1 cellular context compared by ENCODE assay signal in the genomic region with DNA sequence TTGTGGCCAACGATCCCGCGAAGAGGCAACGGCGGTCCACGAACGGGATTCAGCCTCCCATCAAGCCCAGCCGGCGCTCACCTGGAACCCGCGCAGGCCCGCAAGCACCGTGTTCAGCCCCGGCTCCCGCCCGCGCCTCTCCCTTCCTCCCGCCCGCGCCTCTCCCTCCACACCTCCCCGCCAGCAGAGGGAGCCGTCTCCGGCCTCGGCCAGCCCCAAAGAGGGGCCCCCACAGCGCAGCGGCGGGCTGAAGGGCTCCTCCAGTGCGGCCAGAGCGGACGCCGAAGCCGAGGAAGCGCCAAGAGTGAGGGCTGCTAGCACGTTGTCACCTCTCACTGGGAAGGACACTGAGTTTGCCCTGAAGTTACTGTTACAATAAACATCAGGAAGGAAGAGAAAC.
TF ChIP-seq lines count a peak whose summit lies in the region.

No MANE protein-coding gene starts in this region.

TF ChIP-seq in H1, 55 proteins besides CTCF, POLR2A, EP300 and RAD21 (continued from another document):
- TF ChIP-seq, protein P1, sequence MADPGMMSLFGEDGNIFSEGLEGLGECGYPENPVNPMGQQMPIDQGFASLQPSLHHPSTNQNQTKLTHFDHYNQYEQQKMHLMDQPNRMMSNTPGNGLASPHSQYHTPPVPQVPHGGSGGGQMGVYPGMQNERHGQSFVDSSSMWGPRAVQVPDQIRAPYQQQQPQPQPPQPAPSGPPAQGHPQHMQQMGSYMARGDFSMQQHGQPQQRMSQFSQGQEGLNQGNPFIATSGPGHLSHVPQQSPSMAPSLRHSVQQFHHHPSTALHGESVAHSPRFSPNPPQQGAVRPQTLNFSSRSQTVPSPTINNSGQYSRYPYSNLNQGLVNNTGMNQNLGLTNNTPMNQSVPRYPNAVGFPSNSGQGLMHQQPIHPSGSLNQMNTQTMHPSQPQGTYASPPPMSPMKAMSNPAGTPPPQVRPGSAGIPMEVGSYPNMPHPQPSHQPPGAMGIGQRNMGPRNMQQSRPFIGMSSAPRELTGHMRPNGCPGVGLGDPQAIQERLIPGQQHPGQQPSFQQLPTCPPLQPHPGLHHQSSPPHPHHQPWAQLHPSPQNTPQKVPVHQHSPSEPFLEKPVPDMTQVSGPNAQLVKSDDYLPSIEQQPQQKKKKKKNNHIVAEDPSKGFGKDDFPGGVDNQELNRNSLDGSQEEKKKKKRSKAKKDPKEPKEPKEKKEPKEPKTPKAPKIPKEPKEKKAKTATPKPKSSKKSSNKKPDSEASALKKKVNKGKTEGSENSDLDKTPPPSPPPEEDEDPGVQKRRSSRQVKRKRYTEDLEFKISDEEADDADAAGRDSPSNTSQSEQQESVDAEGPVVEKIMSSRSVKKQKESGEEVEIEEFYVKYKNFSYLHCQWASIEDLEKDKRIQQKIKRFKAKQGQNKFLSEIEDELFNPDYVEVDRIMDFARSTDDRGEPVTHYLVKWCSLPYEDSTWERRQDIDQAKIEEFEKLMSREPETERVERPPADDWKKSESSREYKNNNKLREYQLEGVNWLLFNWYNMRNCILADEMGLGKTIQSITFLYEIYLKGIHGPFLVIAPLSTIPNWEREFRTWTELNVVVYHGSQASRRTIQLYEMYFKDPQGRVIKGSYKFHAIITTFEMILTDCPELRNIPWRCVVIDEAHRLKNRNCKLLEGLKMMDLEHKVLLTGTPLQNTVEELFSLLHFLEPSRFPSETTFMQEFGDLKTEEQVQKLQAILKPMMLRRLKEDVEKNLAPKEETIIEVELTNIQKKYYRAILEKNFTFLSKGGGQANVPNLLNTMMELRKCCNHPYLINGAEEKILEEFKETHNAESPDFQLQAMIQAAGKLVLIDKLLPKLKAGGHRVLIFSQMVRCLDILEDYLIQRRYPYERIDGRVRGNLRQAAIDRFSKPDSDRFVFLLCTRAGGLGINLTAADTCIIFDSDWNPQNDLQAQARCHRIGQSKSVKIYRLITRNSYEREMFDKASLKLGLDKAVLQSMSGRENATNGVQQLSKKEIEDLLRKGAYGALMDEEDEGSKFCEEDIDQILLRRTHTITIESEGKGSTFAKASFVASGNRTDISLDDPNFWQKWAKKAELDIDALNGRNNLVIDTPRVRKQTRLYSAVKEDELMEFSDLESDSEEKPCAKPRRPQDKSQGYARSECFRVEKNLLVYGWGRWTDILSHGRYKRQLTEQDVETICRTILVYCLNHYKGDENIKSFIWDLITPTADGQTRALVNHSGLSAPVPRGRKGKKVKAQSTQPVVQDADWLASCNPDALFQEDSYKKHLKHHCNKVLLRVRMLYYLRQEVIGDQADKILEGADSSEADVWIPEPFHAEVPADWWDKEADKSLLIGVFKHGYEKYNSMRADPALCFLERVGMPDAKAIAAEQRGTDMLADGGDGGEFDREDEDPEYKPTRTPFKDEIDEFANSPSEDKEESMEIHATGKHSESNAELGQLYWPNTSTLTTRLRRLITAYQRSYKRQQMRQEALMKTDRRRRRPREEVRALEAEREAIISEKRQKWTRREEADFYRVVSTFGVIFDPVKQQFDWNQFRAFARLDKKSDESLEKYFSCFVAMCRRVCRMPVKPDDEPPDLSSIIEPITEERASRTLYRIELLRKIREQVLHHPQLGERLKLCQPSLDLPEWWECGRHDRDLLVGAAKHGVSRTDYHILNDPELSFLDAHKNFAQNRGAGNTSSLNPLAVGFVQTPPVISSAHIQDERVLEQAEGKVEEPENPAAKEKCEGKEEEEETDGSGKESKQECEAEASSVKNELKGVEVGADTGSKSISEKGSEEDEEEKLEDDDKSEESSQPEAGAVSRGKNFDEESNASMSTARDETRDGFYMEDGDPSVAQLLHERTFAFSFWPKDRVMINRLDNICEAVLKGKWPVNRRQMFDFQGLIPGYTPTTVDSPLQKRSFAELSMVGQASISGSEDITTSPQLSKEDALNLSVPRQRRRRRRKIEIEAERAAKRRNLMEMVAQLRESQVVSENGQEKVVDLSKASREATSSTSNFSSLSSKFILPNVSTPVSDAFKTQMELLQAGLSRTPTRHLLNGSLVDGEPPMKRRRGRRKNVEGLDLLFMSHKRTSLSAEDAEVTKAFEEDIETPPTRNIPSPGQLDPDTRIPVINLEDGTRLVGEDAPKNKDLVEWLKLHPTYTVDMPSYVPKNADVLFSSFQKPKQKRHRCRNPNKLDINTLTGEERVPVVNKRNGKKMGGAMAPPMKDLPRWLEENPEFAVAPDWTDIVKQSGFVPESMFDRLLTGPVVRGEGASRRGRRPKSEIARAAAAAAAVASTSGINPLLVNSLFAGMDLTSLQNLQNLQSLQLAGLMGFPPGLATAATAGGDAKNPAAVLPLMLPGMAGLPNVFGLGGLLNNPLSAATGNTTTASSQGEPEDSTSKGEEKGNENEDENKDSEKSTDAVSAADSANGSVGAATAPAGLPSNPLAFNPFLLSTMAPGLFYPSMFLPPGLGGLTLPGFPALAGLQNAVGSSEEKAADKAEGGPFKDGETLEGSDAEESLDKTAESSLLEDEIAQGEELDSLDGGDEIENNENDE (IDR thresholded peaks at IDR 0.05; ENCODE audit: insufficient replicate concordance, low read length) = no peak
- peak; percentile 4 for TF ChIP-seq EZH2 (IDR thresholded peaks at IDR 0.05; ENCODE audit: low read depth, low read length, severe bottlenecking)
- 0 out of 2 replicates have a peak, but pooled peaks have one; percentile 29 for TF ChIP-seq PHF8 (conservative IDR thresholded peaks at IDR 0.05; ENCODE audit: low read depth, low read length)
- TF ChIP-seq CTBP2 (IDR thresholded peaks at IDR 0.05; ENCODE audit: borderline replicate concordance, insufficient read depth, insufficient read length, low read length) = no peak
- TF ChIP-seq, protein P2, sequence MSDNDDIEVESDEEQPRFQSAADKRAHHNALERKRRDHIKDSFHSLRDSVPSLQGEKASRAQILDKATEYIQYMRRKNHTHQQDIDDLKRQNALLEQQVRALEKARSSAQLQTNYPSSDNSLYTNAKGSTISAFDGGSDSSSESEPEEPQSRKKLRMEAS (IDR thresholded peaks at IDR 0.05) = peak; percentile 86
- no peak for TF ChIP-seq KDM5A (IDR thresholded peaks at IDR 0.05; ENCODE audit: low read length)
- TF ChIP-seq SIX5 (IDR thresholded peaks at IDR 0.05; ENCODE audit: low read depth, low read length) = no peak
- peak; percentile 38 for TF ChIP-seq ASH2L (IDR thresholded peaks at IDR 0.05; ENCODE audit: low read length)
- peak; percentile 40 for TF ChIP-seq EGR1 (IDR thresholded peaks at IDR 0.05; ENCODE audit: borderline replicate concordance, low read depth, low read length)
- TF ChIP-seq MAFK (IDR thresholded peaks at IDR 0.05; ENCODE audit: low read depth, low read length) = no peak
- TF ChIP-seq ZNF274 (IDR thresholded peaks at IDR 0.05; ENCODE audit: borderline replicate concordance, extremely low read depth, low read length) = no peak
- TF ChIP-seq SP1 (IDR thresholded peaks at IDR 0.05; ENCODE audit: low read depth, low read length) = no peak
- TF ChIP-seq YY1 (IDR thresholded peaks at IDR 0.05; ENCODE audit: low read depth, low read length) = 0 out of 2 replicates have a peak, but pooled peaks have one; percentile 26
- TF ChIP-seq, protein P3, sequence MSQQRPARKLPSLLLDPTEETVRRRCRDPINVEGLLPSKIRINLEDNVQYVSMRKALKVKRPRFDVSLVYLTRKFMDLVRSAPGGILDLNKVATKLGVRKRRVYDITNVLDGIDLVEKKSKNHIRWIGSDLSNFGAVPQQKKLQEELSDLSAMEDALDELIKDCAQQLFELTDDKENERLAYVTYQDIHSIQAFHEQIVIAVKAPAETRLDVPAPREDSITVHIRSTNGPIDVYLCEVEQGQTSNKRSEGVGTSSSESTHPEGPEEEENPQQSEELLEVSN (IDR thresholded peaks at IDR 0.05) = peak; percentile 85
- TF ChIP-seq SP2 (IDR thresholded peaks at IDR 0.05; ENCODE audit: low read length) = no peak
- TF ChIP-seq CHD1 (IDR thresholded peaks at IDR 0.05; ENCODE audit: low read depth, low read length) = no peak
- TF ChIP-seq POLR2AphosphoS5 (IDR thresholded peaks at IDR 0.05; ENCODE audit: low read depth, low read length) = no peak
- no peak for TF ChIP-seq TCF12 (IDR thresholded peaks at IDR 0.05; ENCODE audit: low read depth, low read length)
- TF ChIP-seq KDM4A (IDR thresholded peaks at IDR 0.05; ENCODE audit: low read depth, low read length, severe bottlenecking) = peak; percentile 23
- no peak for TF ChIP-seq KDM1A (IDR thresholded peaks at IDR 0.05; ENCODE audit: borderline replicate concordance, low read length)
- TF ChIP-seq TEAD4 (IDR thresholded peaks at IDR 0.05; ENCODE audit: low read depth, low read length) = no peak
- no peak for TF ChIP-seq SIRT6 (IDR thresholded peaks at IDR 0.05; ENCODE audit: low read length)
- TF ChIP-seq RBBP5 (IDR thresholded peaks at IDR 0.05; ENCODE audit: borderline replicate concordance, low read depth, low read length) = no peak
- TF ChIP-seq SIN3A (conservative IDR thresholded peaks at IDR 0.05 in 1 of 2, IDR thresholded peaks at IDR 0.05 in 1 of 2; ENCODE audit: low read depth in 1 of 2, low read length in 2 of 2) = no peak
- no peak for TF ChIP-seq CBX8 (IDR thresholded peaks at IDR 0.05; ENCODE audit: borderline replicate concordance, low read depth, low read length)
- TF ChIP-seq HDAC2 (IDR thresholded peaks at IDR 0.05; ENCODE audit: borderline replicate concordance in 1 of 2, low read depth in 2 of 2, low read length in 2 of 2) = 0 out of 4 replicates have a peak, but pooled peaks of 1 of the 2 experiments have one; percentile 41
- TF ChIP-seq, protein P4, sequence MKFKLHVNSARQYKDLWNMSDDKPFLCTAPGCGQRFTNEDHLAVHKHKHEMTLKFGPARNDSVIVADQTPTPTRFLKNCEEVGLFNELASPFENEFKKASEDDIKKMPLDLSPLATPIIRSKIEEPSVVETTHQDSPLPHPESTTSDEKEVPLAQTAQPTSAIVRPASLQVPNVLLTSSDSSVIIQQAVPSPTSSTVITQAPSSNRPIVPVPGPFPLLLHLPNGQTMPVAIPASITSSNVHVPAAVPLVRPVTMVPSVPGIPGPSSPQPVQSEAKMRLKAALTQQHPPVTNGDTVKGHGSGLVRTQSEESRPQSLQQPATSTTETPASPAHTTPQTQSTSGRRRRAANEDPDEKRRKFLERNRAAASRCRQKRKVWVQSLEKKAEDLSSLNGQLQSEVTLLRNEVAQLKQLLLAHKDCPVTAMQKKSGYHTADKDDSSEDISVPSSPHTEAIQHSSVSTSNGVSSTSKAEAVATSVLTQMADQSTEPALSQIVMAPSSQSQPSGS (IDR thresholded peaks at IDR 0.05; ENCODE audit: low read length) = no peak
- TF ChIP-seq, protein P5, sequence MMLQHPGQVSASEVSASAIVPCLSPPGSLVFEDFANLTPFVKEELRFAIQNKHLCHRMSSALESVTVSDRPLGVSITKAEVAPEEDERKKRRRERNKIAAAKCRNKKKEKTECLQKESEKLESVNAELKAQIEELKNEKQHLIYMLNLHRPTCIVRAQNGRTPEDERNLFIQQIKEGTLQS (IDR thresholded peaks at IDR 0.05; ENCODE audit: insufficient read depth, low read depth, low read length) = no peak
- TF ChIP-seq TAF1 (IDR thresholded peaks at IDR 0.05; ENCODE audit: low read depth, low read length) = peak; percentile 40; the same call in 1 of the 2 replicates
- peak; percentile 47; the same call in 1 of the 2 replicates for TF ChIP-seq GABPA (IDR thresholded peaks at IDR 0.05; ENCODE audit: borderline replicate concordance, insufficient read depth, low read length)
- TF ChIP-seq RXRA (IDR thresholded peaks at IDR 0.05; ENCODE audit: insufficient read depth, low read depth, low read length) = no peak
- TF ChIP-seq, protein P6, sequence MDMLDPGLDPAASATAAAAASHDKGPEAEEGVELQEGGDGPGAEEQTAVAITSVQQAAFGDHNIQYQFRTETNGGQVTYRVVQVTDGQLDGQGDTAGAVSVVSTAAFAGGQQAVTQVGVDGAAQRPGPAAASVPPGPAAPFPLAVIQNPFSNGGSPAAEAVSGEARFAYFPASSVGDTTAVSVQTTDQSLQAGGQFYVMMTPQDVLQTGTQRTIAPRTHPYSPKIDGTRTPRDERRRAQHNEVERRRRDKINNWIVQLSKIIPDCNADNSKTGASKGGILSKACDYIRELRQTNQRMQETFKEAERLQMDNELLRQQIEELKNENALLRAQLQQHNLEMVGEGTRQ (IDR thresholded peaks at IDR 0.05; ENCODE audit: low read length) = no peak
- TF ChIP-seq CEBPB (IDR thresholded peaks at IDR 0.05; ENCODE audit: low read depth, low read length) = no peak
- no peak for TF ChIP-seq CREB1 (IDR thresholded peaks at IDR 0.05)
- no peak for TF ChIP-seq NANOG (IDR thresholded peaks at IDR 0.05; ENCODE audit: insufficient read depth, low read depth, low read length, poor library complexity, severe bottlenecking)
- TF ChIP-seq GTF2F1 (IDR thresholded peaks at IDR 0.05; ENCODE audit: borderline replicate concordance, low read depth, low read length) = no peak
- TF ChIP-seq RNF2 (IDR thresholded peaks at IDR 0.05; ENCODE audit: borderline replicate concordance, low read depth, low read length, missing control alignments, poor library complexity, severe bottlenecking) = no peak
- no peak for TF ChIP-seq CBX5 (IDR thresholded peaks at IDR 0.05; ENCODE audit: low read depth, low read length)
- no peak for TF ChIP-seq FOSL1 (IDR thresholded peaks at IDR 0.05; ENCODE audit: insufficient read depth, low read depth, low read length)
- TF ChIP-seq TAF7 (optimal IDR thresholded peaks at IDR 0.05; ENCODE audit: borderline replicate concordance, low read depth, low read length) = no peak
- 0 out of 2 replicates have a peak, but pooled peaks have one; percentile 13 for TF ChIP-seq BACH1 (IDR thresholded peaks at IDR 0.05; ENCODE audit: low read length)
- 0 out of 2 replicates have a peak, but pooled peaks have one; percentile 28 for TF ChIP-seq SUZ12 (IDR thresholded peaks at IDR 0.05; ENCODE audit: low read length)
